Comparison of ENCODE assay signal across 8 cellular contexts in the genomic region with DNA sequence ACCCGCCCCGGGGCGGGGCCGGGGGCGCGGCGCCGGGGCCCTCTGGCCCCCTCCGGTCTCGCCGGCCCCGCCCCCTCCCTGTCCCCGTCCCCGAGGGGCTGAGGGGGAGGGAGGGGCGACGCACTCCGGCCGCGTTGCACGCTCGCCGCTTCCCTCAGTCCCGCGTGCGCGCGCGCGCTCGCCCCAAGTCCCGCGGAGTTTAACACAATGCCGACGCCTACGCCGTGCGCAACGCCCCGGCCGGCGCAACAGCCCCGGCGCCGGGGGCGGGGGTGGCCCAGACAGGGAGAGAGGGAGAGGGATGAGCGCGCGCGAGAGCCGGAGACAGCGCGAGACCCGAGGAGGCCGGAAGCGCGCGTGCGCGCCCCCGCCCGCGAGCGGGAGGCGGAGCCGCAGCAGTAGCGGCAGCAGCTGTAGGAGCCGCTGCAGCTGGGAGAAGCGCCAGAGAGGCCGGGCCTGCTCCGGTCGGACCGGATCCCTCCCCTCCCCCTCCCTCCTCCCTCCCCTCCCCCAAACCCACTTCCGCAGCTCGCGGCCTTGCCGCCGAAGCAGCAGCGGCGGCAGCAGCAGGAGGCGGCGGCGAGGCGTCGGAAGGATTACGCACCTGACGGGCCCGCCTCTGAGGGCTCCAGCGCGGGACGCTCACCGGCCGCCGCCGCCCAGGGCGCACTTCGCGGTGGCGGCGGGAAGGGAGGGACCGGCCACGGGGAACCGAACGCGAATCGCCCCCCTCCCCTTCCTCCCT. TPM values are rescaled to one million over a fixed set of nuclear protein-coding genes. Genes with fewer than 3 reads are reported as not detected.
DNase-seq lines count a peak whose midpoint lies in the region; ATAC-seq and TF ChIP-seq lines count a peak whose summit lies in the region.

No MANE protein-coding gene starts in this region.

- H3K4me1 ChIP-seq in liver (ENCODE audit: control insufficient read depth in 4 of 4, insufficient read depth in 4 of 4, low read length in 3 of 4) = peaks cover 9 to 31% (median 25%) of the 10 kb centered on the region in 4 donors

- H3K27ac ChIP-seq in liver (ENCODE audit: low read depth in 1 of 2, low read length in 2 of 2) = peak overlapping the region; percentile 97 to 99

- TF ChIP-seq RAD21 in liver (IDR thresholded peaks at IDR 0.05) = no peak

- peak; percentile 79 for ATAC-seq in GM19395 (IDR thresholded peaks at IDR 0.05; ENCODE audit: unreplicated experiment)
- ATAC-seq in HG03558 (IDR thresholded peaks at IDR 0.05; ENCODE audit: extremely low read depth, unreplicated experiment) = peak; percentile 72

- no peak overlapping the region for H3K9ac ChIP-seq in liver (ENCODE audit: low read depth in 1 of 2, low read length in 2 of 2)

- no peaks in the 10 kb centered on the region for H3K27me3 ChIP-seq in liver (ENCODE audit: control insufficient read depth in 4 of 4, insufficient read depth in 4 of 4, low read length in 3 of 4)

- H3K9me3 ChIP-seq in liver (ENCODE audit: control insufficient read depth in 4 of 4, low read length in 3 of 4) = no peaks in the 10 kb centered on the region

- peak; percentile 81 to 98 (median 96) for DNase-seq in C1 segment of cervical spinal cord (lab: John Stamatoyannopoulos, UW)
- peak; percentile 99 for DNase-seq in NCI-H748 (lab: John Stamatoyannopoulos, UW; ENCODE audit: unreplicated experiment)
- DNase-seq in activated CD4-positive, alpha-beta T cell treated with anti-CD3 and anti-CD28 coated beads, Interleukin-2, amount 50 U/mL, for 4 hours = peak; percentile 97 to 98
- peak; percentile 99 for DNase-seq in dermis blood vessel endothelial cell
- DNase-seq in stimulated activated CD4-positive, alpha-beta T cell treated with anti-CD3 and anti-CD28 coated beads, Interleukin-4, amount 100 ng/mL, for 1 hour = peak; percentile 98

- WGBS in liver = under 1% methylated on average over 105 of the region's 105 CpGs

- H3K36me3 ChIP-seq in liver (ENCODE audit: control insufficient read depth in 4 of 4, insufficient read depth in 3 of 4, low read depth in 1 of 4, low read length in 3 of 4) = peaks cover 0 to 3% (median 0%) of the 10 kb centered on the region in 4 donors

- TF ChIP-seq CTCF in liver (IDR thresholded peaks at IDR 0.05; ENCODE audit: low read depth, low read length, missing input control) = no peak

- peak overlapping the region; percentile 45 to 100 (median 84) for H3K4me3 ChIP-seq in liver (ENCODE audit: low read depth in 1 of 3, low read length in 3 of 3)

TF ChIP-seq in liver, 16 proteins besides CTCF, POLR2A, EP300 and RAD21:
- TF ChIP-seq HNF4G (IDR thresholded peaks at IDR 0.05) = no peak
- no peak for TF ChIP-seq FOXA2 (IDR thresholded peaks at IDR 0.05)
- TF ChIP-seq TAF1 (conservative IDR thresholded peaks at IDR 0.05) = no peak
- no peak for TF ChIP-seq YY1 (IDR thresholded peaks at IDR 0.05)
- no peak for TF ChIP-seq FOXA1 (IDR thresholded peaks at IDR 0.05)
- TF ChIP-seq, protein P1, sequence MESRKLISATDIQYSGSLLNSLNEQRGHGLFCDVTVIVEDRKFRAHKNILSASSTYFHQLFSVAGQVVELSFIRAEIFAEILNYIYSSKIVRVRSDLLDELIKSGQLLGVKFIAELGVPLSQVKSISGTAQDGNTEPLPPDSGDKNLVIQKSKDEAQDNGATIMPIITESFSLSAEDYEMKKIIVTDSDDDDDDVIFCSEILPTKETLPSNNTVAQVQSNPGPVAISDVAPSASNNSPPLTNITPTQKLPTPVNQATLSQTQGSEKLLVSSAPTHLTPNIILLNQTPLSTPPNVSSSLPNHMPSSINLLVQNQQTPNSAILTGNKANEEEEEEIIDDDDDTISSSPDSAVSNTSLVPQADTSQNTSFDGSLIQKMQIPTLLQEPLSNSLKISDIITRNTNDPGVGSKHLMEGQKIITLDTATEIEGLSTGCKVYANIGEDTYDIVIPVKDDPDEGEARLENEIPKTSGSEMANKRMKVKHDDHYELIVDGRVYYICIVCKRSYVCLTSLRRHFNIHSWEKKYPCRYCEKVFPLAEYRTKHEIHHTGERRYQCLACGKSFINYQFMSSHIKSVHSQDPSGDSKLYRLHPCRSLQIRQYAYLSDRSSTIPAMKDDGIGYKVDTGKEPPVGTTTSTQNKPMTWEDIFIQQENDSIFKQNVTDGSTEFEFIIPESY (IDR thresholded peaks at IDR 0.05) = peak; percentile 98
- TF ChIP-seq, protein P2, sequence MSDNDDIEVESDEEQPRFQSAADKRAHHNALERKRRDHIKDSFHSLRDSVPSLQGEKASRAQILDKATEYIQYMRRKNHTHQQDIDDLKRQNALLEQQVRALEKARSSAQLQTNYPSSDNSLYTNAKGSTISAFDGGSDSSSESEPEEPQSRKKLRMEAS (IDR thresholded peaks at IDR 0.05) = no peak
- TF ChIP-seq GABPA (IDR thresholded peaks at IDR 0.05 in 1 of 2, conservative IDR thresholded peaks at IDR 0.05 in 1 of 2) = peak in 1 of 2 donors; percentile 45
- no peak for TF ChIP-seq NR2F2 (IDR thresholded peaks at IDR 0.05)
- TF ChIP-seq EGR1 (IDR thresholded peaks at IDR 0.05; ENCODE audit: low read depth in 2 of 2) = peak; percentile 62 to 94
- no peak for TF ChIP-seq SP1 (IDR thresholded peaks at IDR 0.05)

RNA-seq across cellular contexts. Expression of a gene that starts 0.9 kb away (rescaled TPM):
- total RNA-seq in dermis blood vessel endothelial cell = 8.0 and 10.6 TPM in 2 replicates
- total RNA-seq in liver = 1 to 10 TPM; 2.5 to 4.2 TPM
- polyA plus RNA-seq in liver = 1 to 10 TPM; 2.9 to 3.2 TPM

Comparison
In these comparisons a context has a peak if more than half of its experiments do, and no peak if none do; other contexts are left out.
1. Peak in every context shown above with its lines: DNase-seq, ATAC-seq, H3K4me3 ChIP-seq and H3K27ac ChIP-seq.